34 cellular contexts compared by ENCODE assay signal in genomic region chr15:27764339-27764738, GRCh38.
"Had no signal": no experiment of that assay in that cellular context is flagged by ENCODE, and none has a peak within 500 bp of the region (broad histone marks: within the 10 kb centered on the region; RNA-seq: fewer than 3 reads in every experiment).

No MANE protein-coding gene starts in this region.

- H3K4me3 ChIP-seq: body of pancreas, colonic mucosa, gastrocnemius medialis, psoas muscle, sigmoid colon, stomach, tibial artery, upper lobe of right lung had no signal

- H3K4me1 Mint-ChIP-seq: activated CD8-positive, alpha-beta memory T cell treated with anti-CD3 and anti-CD28 coated beads, Interleukin-2, amount 10 ng/mL, durations not matched to agents 7 days and 5 days; immature natural killer cell; naive thymus-derived CD4-positive, alpha-beta T cell; stimulated activated memory B cell treated with anti-CD40 and anti-IgM and Interleukin-4, amounts not matched to agents 10 μg/mL and 1 μg/mL and 100 μg/mL, for 72 hours; T-helper 17 cell had no signal

- DNase-seq: activated CD4-positive, alpha-beta T cell treated with anti-CD3 and anti-CD28 coated beads for 1 hour; activated CD4-positive, alpha-beta T cell treated with anti-CD3 and anti-CD28 coated beads, Interleukin-2, amount 50 U/mL, for 1 hour; activated CD8-positive, alpha-beta memory T cell treated with anti-CD3 and anti-CD28 coated beads, Interleukin-2, amount 10 ng/mL, durations not matched to agents 7 days and 5 days; activated CD8-positive, alpha-beta T cell treated with anti-CD3 and anti-CD28 coated beads, Interleukin-2, amount 10 ng/mL, durations not matched to agents 7 days and 5 days; activated naive CD4-positive, alpha-beta T cell; activated T-cell treated with anti-CD3 and anti-CD28 coated beads, Interleukin-2, amount 50 U/mL, for 48 hours; anterior cingulate cortex; body of pancreas; cerebellar nuclear complex; colonic mucosa; effector CD8-positive, alpha-beta T cell; gastrocnemius medialis; glutamatergic neuron; immature natural killer cell; kidney; left colon; mammary epithelial cell; midbrain; naive thymus-derived CD4-positive, alpha-beta T cell; nucleus accumbens; psoas muscle; sigmoid colon; small intestine; stimulated activated CD4-positive, alpha-beta T cell treated with anti-CD3 and anti-CD28 coated beads, Interleukin-4, amount 100 ng/mL, for 4 hours; stimulated activated CD8-positive, alpha-beta memory T cell treated with anti-CD3 and anti-CD28 coated beads, Interleukin-4, amount 100 ng/mL, for 48 hours; stomach; T-helper 17 cell; T1000; tibial artery; upper lobe of right lung had no signal

- H3K9me3 ChIP-seq: body of pancreas, colonic mucosa, gastrocnemius medialis, psoas muscle, tibial artery, upper lobe of right lung had no signal

- H3K79me2 ChIP-seq: parathyroid adenoma had no signal

- H3K36me3 Mint-ChIP-seq: activated CD8-positive, alpha-beta memory T cell treated with anti-CD3 and anti-CD28 coated beads, Interleukin-2, amount 10 ng/mL, durations not matched to agents 7 days and 5 days; naive thymus-derived CD4-positive, alpha-beta T cell; stimulated activated memory B cell treated with anti-CD40 and anti-IgM and Interleukin-4, amounts not matched to agents 10 μg/mL and 1 μg/mL and 100 μg/mL, for 72 hours had no signal

- H3K27me3 ChIP-seq: body of pancreas, colonic mucosa, gastrocnemius medialis, sigmoid colon, stomach, tibial artery, upper lobe of right lung had no signal

- H3K27ac ChIP-seq: body of pancreas, colonic mucosa, gastrocnemius medialis, parathyroid adenoma, psoas muscle, sigmoid colon, stomach, tibial artery, upper lobe of right lung had no signal

- H3K9ac ChIP-seq: parathyroid adenoma had no signal

- ATAC-seq: activated CD8-positive, alpha-beta memory T cell treated with anti-CD3 and anti-CD28 coated beads, Interleukin-2, amount 10 ng/mL, durations not matched to agents 7 days and 5 days; activated CD8-positive, alpha-beta T cell treated with anti-CD3 and anti-CD28 coated beads, Interleukin-2, amount 10 ng/mL, durations not matched to agents 7 days and 5 days; activated naive CD4-positive, alpha-beta T cell treated with anti-CD3 and anti-CD28 coated beads, Interleukin-2, amount 50 U/mL, for 72 hours; body of pancreas; gastrocnemius medialis; left colon; naive thymus-derived CD4-positive, alpha-beta T cell; psoas muscle; T-helper 17 cell had no signal

- FAIRE-seq: kidney, small intestine had no signal

- H3K4me1 ChIP-seq: body of pancreas, colonic mucosa, gastrocnemius medialis, parathyroid adenoma, psoas muscle, sigmoid colon, stomach, tibial artery, upper lobe of right lung had no signal

- H3K4me3 Mint-ChIP-seq: activated CD8-positive, alpha-beta memory T cell treated with anti-CD3 and anti-CD28 coated beads, Interleukin-2, amount 10 ng/mL, durations not matched to agents 7 days and 5 days; activated CD8-positive, alpha-beta T cell treated with anti-CD3 and anti-CD28 coated beads, Interleukin-2, amount 10 ng/mL, durations not matched to agents 7 days and 5 days; immature natural killer cell; naive thymus-derived CD4-positive, alpha-beta T cell; neural crest cell; stimulated activated memory B cell treated with anti-CD40 and anti-IgM and Interleukin-4, amounts not matched to agents 10 μg/mL and 1 μg/mL and 100 μg/mL, for 72 hours; T-helper 17 cell had no signal

- H3K27ac Mint-ChIP-seq: activated CD8-positive, alpha-beta memory T cell treated with anti-CD3 and anti-CD28 coated beads, Interleukin-2, amount 10 ng/mL, durations not matched to agents 7 days and 5 days; activated CD8-positive, alpha-beta T cell treated with anti-CD3 and anti-CD28 coated beads, Interleukin-2, amount 10 ng/mL, durations not matched to agents 7 days and 5 days; activated naive CD4-positive, alpha-beta T cell treated with anti-CD3 and anti-CD28 coated beads, Interleukin-2, amount 50 U/mL, for 72 hours; immature natural killer cell; naive thymus-derived CD4-positive, alpha-beta T cell; stimulated activated memory B cell treated with anti-CD40 and anti-IgM and Interleukin-4, amounts not matched to agents 10 μg/mL and 1 μg/mL and 100 μg/mL, for 72 hours; T-helper 17 cell had no signal

- H3K27me3 Mint-ChIP-seq: activated CD8-positive, alpha-beta memory T cell treated with anti-CD3 and anti-CD28 coated beads, Interleukin-2, amount 10 ng/mL, durations not matched to agents 7 days and 5 days; stimulated activated memory B cell treated with anti-CD40 and anti-IgM and Interleukin-4, amounts not matched to agents 10 μg/mL and 1 μg/mL and 100 μg/mL, for 72 hours; T-helper 17 cell had no signal

- H2AFZ ChIP-seq: parathyroid adenoma had no signal

- H3K36me3 ChIP-seq: colonic mucosa, gastrocnemius medialis, sigmoid colon, stomach, tibial artery, upper lobe of right lung had no signal
